Comparison of ENCODE assay signal across 14 cellular contexts in genomic region chr7:96486681-96487080, GRCh38.
DNase-seq lines count a peak whose midpoint lies in the region; TF ChIP-seq lines count a peak whose summit lies in the region.
"Had no signal": no experiment of that assay in that cellular context is flagged by ENCODE, and none has a peak within 500 bp of the region (broad histone marks: within the 10 kb centered on the region; RNA-seq: fewer than 3 reads in every experiment).

No MANE protein-coding gene starts in this region.

- no peaks in the 10 kb centered on the region for H3K36me3 Mint-ChIP-seq in activated naive CD8-positive, alpha-beta T cell treated with anti-CD3 and anti-CD28 coated beads for 36 hours
- H3K36me3 Mint-ChIP-seq: CD14-positive monocyte; CD8-positive, alpha-beta T cell had no signal

- CTCF ChIA-PET in RWPE1 (lab: Yijun Ruan, JAX) = interaction anchor here (0.6 kb wide), 1 partner anchor 516 kb away, joined by 3 read pairs; no protein-coding TSS in a partner anchor

- H3K36me3 ChIP-seq in esophagus squamous epithelium (no peaks in the 10 kb centered on the region), suprapubic skin (no peaks in the 10 kb centered on the region)

- intact Hi-C loops in esophagus squamous epithelium (cut with DNase I) = no loop called here

- no peak overlapping the region for H3K4me3 ChIP-seq in esophagus squamous epithelium
- H3K4me3 ChIP-seq in suprapubic skin = no peak overlapping the region

- H3K27me3 Mint-ChIP-seq in activated naive CD8-positive, alpha-beta T cell treated with anti-CD3 and anti-CD28 coated beads for 36 hours = no peaks in the 10 kb centered on the region

- peaks cover 0 to 26% (median 0%) of the 10 kb centered on the region in 3 donors for H3K4me1 ChIP-seq in esophagus squamous epithelium
- peaks cover 8% of the 10 kb centered on the region for H3K4me1 ChIP-seq in suprapubic skin

- TF ChIP-seq POLR2A in esophagus squamous epithelium (IDR thresholded peaks at IDR 0.05) = no peak
- no peak for TF ChIP-seq POLR2A in suprapubic skin (IDR thresholded peaks at IDR 0.05)

- H3K27me3 ChIP-seq in esophagus squamous epithelium = no peaks in the 10 kb centered on the region
- no peaks in the 10 kb centered on the region for H3K27me3 ChIP-seq in suprapubic skin

- H3K9me3 ChIP-seq in esophagus squamous epithelium (no peaks in the 10 kb centered on the region), suprapubic skin (no peaks in the 10 kb centered on the region)

- no peaks in the 10 kb centered on the region for H3K9me3 Mint-ChIP-seq in activated naive CD8-positive, alpha-beta T cell treated with anti-CD3 and anti-CD28 coated beads for 36 hours
- H3K9me3 Mint-ChIP-seq: CD14-positive monocyte; CD8-positive, alpha-beta T cell; H9 had no signal

- H3K4me3 Mint-ChIP-seq in activated naive CD8-positive, alpha-beta T cell treated with anti-CD3 and anti-CD28 coated beads for 36 hours = no peak overlapping the region
- H3K4me3 Mint-ChIP-seq: CD14-positive monocyte; CD8-positive, alpha-beta T cell; H9 had no signal

- H3K27ac ChIP-seq in RWPE1 (no peak overlapping the region), esophagus squamous epithelium (peak overlapping the region in 3 of 4 donors; percentile 64 to 77 (median 73)), suprapubic skin (peak overlapping the region; percentile 54)
- H3K27ac ChIP-seq: 22Rv1 had no signal

- 43 to 45% methylated on average over 3 to 4 of the region's 4 CpGs for WGBS in esophagus squamous epithelium, 2 donors
- WGBS in suprapubic skin = 39% methylated on average over 4 of the region's 4 CpGs

- POLR2A ChIA-PET in RWPE1 (lab: Yijun Ruan, JAX; ENCODE audit: low non-redundant PET) = no interaction called here

- no peaks in the 10 kb centered on the region for H3K4me1 Mint-ChIP-seq in activated naive CD8-positive, alpha-beta T cell treated with anti-CD3 and anti-CD28 coated beads for 36 hours

- H3K27ac Mint-ChIP-seq in activated naive CD8-positive, alpha-beta T cell treated with anti-CD3 and anti-CD28 coated beads for 36 hours = no peak overlapping the region
- H3K27ac Mint-ChIP-seq: CD14-positive monocyte; CD8-positive, alpha-beta T cell had no signal

- peak; percentile 12 for DNase-seq in DMS53 (lab: John Stamatoyannopoulos, UW)
- no peak for DNase-seq in DMS53 treated with DMSO at 0.1 percent for 48 hours (lab: John Stamatoyannopoulos, UW; ENCODE audit: unreplicated experiment)
- peak; percentile 14 for DNase-seq in RWPE1 (ENCODE audit: low spot score)
- no peak for DNase-seq in esophagus squamous epithelium (lab: John Stamatoyannopoulos, UW)
- DNase-seq in suprapubic skin (ENCODE audit: low spot score in 2 of 2) = no peak
- no peak for DNase-seq in NCI-H2081 (lab: John Stamatoyannopoulos, UW)
- DNase-seq in activated naive CD8-positive, alpha-beta T cell treated with anti-CD3 and anti-CD28 coated beads for 36 hours = no peak
- no peak for DNase-seq in DMS79 (lab: John Stamatoyannopoulos, UW)
- DNase-seq: CD8-positive, alpha-beta T cell; COR-L47; GOT3; H9 had no signal

- TF ChIP-seq CTCF in RWPE1 (conservative IDR thresholded peaks at IDR 0.05; ENCODE audit: low read depth) (no peak), esophagus squamous epithelium (IDR thresholded peaks at IDR 0.05) (no peak), suprapubic skin (IDR thresholded peaks at IDR 0.05) (no peak)

- TF ChIP-seq EP300 in suprapubic skin (IDR thresholded peaks at IDR 0.05) = no peak

Comparison
In these comparisons a context has a peak if more than half of its experiments do, and no peak if none do; other contexts are left out.
1. DNase-seq: peak in DMS53 (single experiment) and RWPE1 (single experiment); none in DMS53 treated with DMSO at 0.1 percent for 48 hours (single experiment), esophagus squamous epithelium (single experiment), suprapubic skin (0 of 2), NCI-H2081 (0 of 2), activated naive CD8-positive, alpha-beta T cell treated with anti-CD3 and anti-CD28 coated beads for 36 hours (single experiment) and DMS79 (single experiment).